ENCODE assay signal across 11 cellular contexts in genomic region chrX:40011483-40012038, GRCh38.
DNase-seq lines count a peak whose midpoint lies in the region; ATAC-seq and TF ChIP-seq lines count a peak whose summit lies in the region.
"Had no signal": no experiment of that assay in that cellular context is flagged by ENCODE, and none has a peak within 500 bp of the region (broad histone marks: within the 10 kb centered on the region; RNA-seq: fewer than 3 reads in every experiment).

No MANE protein-coding gene starts in this region.

- no peaks in the 10 kb centered on the region for H3K9me3 Mint-ChIP-seq in activated T-cell treated with anti-CD3 and anti-CD28 coated beads, Interleukin-2, amount 50 U/mL, for 72 hours
- peaks cover 2% of the 10 kb centered on the region for H3K9me3 Mint-ChIP-seq in activated naive CD8-positive, alpha-beta T cell treated with anti-CD3 and anti-CD28 coated beads for 36 hours

- peaks cover 50% of the 10 kb centered on the region for H3K27me3 Mint-ChIP-seq in activated T-cell treated with anti-CD3 and anti-CD28 coated beads, Interleukin-2, amount 50 U/mL, for 72 hours (ENCODE audit: low read depth)
- peaks cover 29% of the 10 kb centered on the region for H3K27me3 Mint-ChIP-seq in activated naive CD8-positive, alpha-beta T cell treated with anti-CD3 and anti-CD28 coated beads for 36 hours

- H3K36me3 ChIP-seq in mucosa of stomach (ENCODE audit: control insufficient read depth, insufficient read depth, low read length) (no peaks in the 10 kb centered on the region), tibial artery (no peaks in the 10 kb centered on the region)

- H3K9ac ChIP-seq in mucosa of stomach (ENCODE audit: low read length), result peak overlapping the region; percentile 88

- H3K36me3 Mint-ChIP-seq in activated T-cell treated with anti-CD3 and anti-CD28 coated beads, Interleukin-2, amount 50 U/mL, for 72 hours (ENCODE audit: insufficient read depth in 2 of 2), result peaks cover 0 to 4% of the 10 kb centered on the region in 2 donors
- H3K36me3 Mint-ChIP-seq in activated naive CD8-positive, alpha-beta T cell treated with anti-CD3 and anti-CD28 coated beads for 36 hours, result no peaks in the 10 kb centered on the region

- TF ChIP-seq CTCF in tibial artery (IDR thresholded peaks at IDR 0.05), result no peak

- DNase-seq in activated T-cell treated with anti-CD3 and anti-CD28 coated beads, Interleukin-2, amount 50 U/mL, for 48 hours, result peak; percentile 22 to 24
- DNase-seq in activated T-cell treated with anti-CD3 and anti-CD28 coated beads, Interleukin-2, amount 50 U/mL, for 72 hours, result no peak
- no peak for DNase-seq in activated naive CD8-positive, alpha-beta T cell treated with anti-CD3 and anti-CD28 coated beads for 36 hours
- no peak for DNase-seq in tibial artery
- DNase-seq in NCI-H1048 (lab: John Stamatoyannopoulos, UW), result no peak
- no peak for DNase-seq in COLO829 (ENCODE audit: low spot score)
- DNase-seq: GF-D8, NCI-H187 treated with DMSO at 0.1 percent for 48 hours had no signal

- H3K4me3 ChIP-seq in mucosa of stomach (ENCODE audit: low read length) (no peak overlapping the region), tibial artery (peak overlapping the region in 1 of 2 donors; percentile 62)

- ATAC-seq in activated T-cell treated with anti-CD3 and anti-CD28 coated beads, Interleukin-2, amount 50 U/mL, for 72 hours (replicated peaks in 1 of 2), result no peak
- no peak for ATAC-seq in HG02759 (IDR thresholded peaks at IDR 0.05; ENCODE audit: unreplicated experiment)
- ATAC-seq: HCT116 had no signal

- H3K4me3 Mint-ChIP-seq in activated T-cell treated with anti-CD3 and anti-CD28 coated beads, Interleukin-2, amount 50 U/mL, for 72 hours, result peak overlapping the region in 1 of 2 donors; percentile 83
- H3K4me3 Mint-ChIP-seq in activated naive CD8-positive, alpha-beta T cell treated with anti-CD3 and anti-CD28 coated beads for 36 hours, result peak overlapping the region; percentile 34

- no peak overlapping the region for H3K27ac Mint-ChIP-seq in activated T-cell treated with anti-CD3 and anti-CD28 coated beads, Interleukin-2, amount 50 U/mL, for 72 hours
- H3K27ac Mint-ChIP-seq in activated naive CD8-positive, alpha-beta T cell treated with anti-CD3 and anti-CD28 coated beads for 36 hours, result no peak overlapping the region

- H3K4me1 Mint-ChIP-seq in activated T-cell treated with anti-CD3 and anti-CD28 coated beads, Interleukin-2, amount 50 U/mL, for 72 hours (ENCODE audit: low read depth), result peaks cover 51% of the 10 kb centered on the region
- H3K4me1 Mint-ChIP-seq in activated naive CD8-positive, alpha-beta T cell treated with anti-CD3 and anti-CD28 coated beads for 36 hours, result peaks cover 26% of the 10 kb centered on the region

- H3K27ac ChIP-seq in tibial artery, result peak overlapping the region; percentile 94 to 96

- no peaks in the 10 kb centered on the region for H3K9me3 ChIP-seq in mucosa of stomach (ENCODE audit: control insufficient read depth, low read length)
- H3K9me3 ChIP-seq in tibial artery, result peaks cover 0 to 3% (median under 1%) of the 10 kb centered on the region in 3 donors

- H3K27me3 ChIP-seq in mucosa of stomach (ENCODE audit: control insufficient read depth, insufficient read depth, low read length) (no peaks in the 10 kb centered on the region), tibial artery (no peaks in the 10 kb centered on the region)

- intact Hi-C loops in tibial artery (cut with DNase I; ENCODE audit: low total_unique reads), result loop anchor here (2.0 to 10.0 kb wide), 4 partner anchors 103 to 277 kb away; no protein-coding TSS in a partner anchor

- H3K4me1 ChIP-seq in mucosa of stomach (ENCODE audit: control insufficient read depth, insufficient read depth, low read length), result peaks cover 20% of the 10 kb centered on the region
- H3K4me1 ChIP-seq in tibial artery, result peaks cover 0 to 55% (median 13%) of the 10 kb centered on the region in 4 donors

Comparison
In these comparisons a context has a peak if more than half of its experiments do, and no peak if none do; other contexts are left out.
1. DNase-seq: peak in activated T-cell treated with anti-CD3 and anti-CD28 coated beads, Interleukin-2, amount 50 U/mL, for 48 hours (2 of 2); none in activated T-cell treated with anti-CD3 and anti-CD28 coated beads, Interleukin-2, amount 50 U/mL, for 72 hours (0 of 2), activated naive CD8-positive, alpha-beta T cell treated with anti-CD3 and anti-CD28 coated beads for 36 hours (single experiment), tibial artery (0 of 2), NCI-H1048 (single experiment) and COLO829 (single experiment).